9 cellular contexts compared by ENCODE assay signal in genomic region chr6:25302677-25303128, GRCh38. TPM values are rescaled to one million over a fixed set of nuclear protein-coding genes. Genes with fewer than 3 reads are reported as not detected.
DNase-seq lines count a peak whose midpoint lies in the region; ATAC-seq and TF ChIP-seq lines count a peak whose summit lies in the region.
"Had no signal": no experiment of that assay in that cellular context is flagged by ENCODE, and none has a peak within 500 bp of the region (broad histone marks: within the 10 kb centered on the region; RNA-seq: fewer than 3 reads in every experiment).

No MANE protein-coding gene starts in this region.

- no peaks in the 10 kb centered on the region for H3K27me3 ChIP-seq in tibial artery

- no peaks in the 10 kb centered on the region for H3K36me3 ChIP-seq in tibial artery

- peak overlapping the region; percentile 91 to 95 for H3K27ac ChIP-seq in tibial artery

- no peak for TF ChIP-seq CTCF in tibial artery (IDR thresholded peaks at IDR 0.05)

- no peak overlapping the region for H3K4me3 ChIP-seq in tibial artery

- intact Hi-C loops in left cardiac atrium (cut with DNase I) (no loop called here), tibial artery (cut with DNase I; ENCODE audit: low total_unique reads) (no loop called here)

- DNase-seq in NCI-H748 (lab: John Stamatoyannopoulos, UW; ENCODE audit: unreplicated experiment) (peak; percentile 24), NCI-H748 treated with DMSO at 0.1 percent for 48 hours (lab: John Stamatoyannopoulos, UW) (no peak), RKO (ENCODE audit: low spot score) (peak; percentile 44), left cardiac atrium (no peak), tibial artery (no peak), GM19240 (ENCODE audit: insufficient read length, low spot score) (no peak)
- no peak for DNase-seq in NK-92 treated with Interleukin-12 subunit alpha and Interleukin-12 subunit beta, amount 100 ng/mL, for 24 hours (lab: John Stamatoyannopoulos, UW)
- no peak for DNase-seq in activated T-cell treated with anti-CD3 and anti-CD28 coated beads, Interleukin-2, amount 50 U/mL, for 48 hours
- DNase-seq: AML-193 had no signal

- no peaks in the 10 kb centered on the region for H3K9me3 ChIP-seq in tibial artery

- H3K4me1 ChIP-seq in tibial artery, result peaks cover 0 to 100% (median 61%) of the 10 kb centered on the region in 4 donors

- peak; percentile 42 to 96 for ATAC-seq in left cardiac atrium

RNA-seq across cellular contexts. Expression of gene CARMIL1, which starts 23.5 kb away (rescaled TPM):
- total RNA-seq in left cardiac atrium, result 10 to 100 TPM; 10.8 to 11.3 TPM

Comparison
In these comparisons a context has a peak if more than half of its experiments do, and no peak if none do; other contexts are left out.
1. DNase-seq: peak in NCI-H748 (single experiment) and RKO (single experiment); none in NCI-H748 treated with DMSO at 0.1 percent for 48 hours (single experiment), left cardiac atrium (single experiment), tibial artery (0 of 2), GM19240 (single experiment), NK-92 treated with Interleukin-12 subunit alpha and Interleukin-12 subunit beta, amount 100 ng/mL, for 24 hours (single experiment) and activated T-cell treated with anti-CD3 and anti-CD28 coated beads, Interleukin-2, amount 50 U/mL, for 48 hours (0 of 2).